Comparison of ENCODE assay signal across 1 cellular context in genomic region chr1:93078935-93079654, GRCh38.
TF ChIP-seq lines count a peak whose summit lies in the region.

MTF2 (plus strand) TSS chr1:93079283; CDS start chr1:93079527, 244 bp downstream.

TF ChIP-seq in HEK293, 187 proteins besides CTCF, POLR2A, EP300 and RAD21 (continued from another document):
- TF ChIP-seq, protein P1, sequence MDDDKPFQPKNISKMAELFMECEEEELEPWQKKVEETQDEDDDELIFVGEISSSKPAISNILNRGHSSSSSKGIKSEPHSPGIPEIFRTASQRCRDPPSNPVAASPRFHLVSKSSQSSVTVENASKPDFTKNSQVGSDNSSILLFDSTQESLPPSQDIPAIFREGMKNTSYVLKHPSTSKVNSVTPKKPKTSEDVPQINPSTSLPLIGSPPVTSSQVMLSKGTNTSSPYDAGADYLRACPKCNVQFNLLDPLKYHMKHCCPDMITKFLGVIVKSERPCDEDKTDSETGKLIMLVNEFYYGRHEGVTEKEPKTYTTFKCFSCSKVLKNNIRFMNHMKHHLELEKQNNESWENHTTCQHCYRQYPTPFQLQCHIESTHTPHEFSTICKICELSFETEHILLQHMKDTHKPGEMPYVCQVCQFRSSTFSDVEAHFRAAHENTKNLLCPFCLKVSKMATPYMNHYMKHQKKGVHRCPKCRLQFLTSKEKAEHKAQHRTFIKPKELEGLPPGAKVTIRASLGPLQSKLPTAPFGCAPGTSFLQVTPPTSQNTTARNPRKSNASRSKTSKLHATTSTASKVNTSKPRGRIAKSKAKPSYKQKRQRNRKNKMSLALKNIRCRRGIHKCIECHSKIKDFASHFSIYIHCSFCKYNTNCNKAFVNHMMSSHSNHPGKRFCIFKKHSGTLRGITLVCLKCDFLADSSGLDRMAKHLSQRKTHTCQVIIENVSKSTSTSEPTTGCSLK (tag by site-specific recombination; IDR thresholded peaks at IDR 0.05): no peak
- peak; percentile 96 for TF ChIP-seq KLF7 (tag by site-specific recombination; IDR thresholded peaks at IDR 0.05; ENCODE audit: borderline replicate concordance)
- TF ChIP-seq ATF2 (tag by site-specific recombination; IDR thresholded peaks at IDR 0.05; ENCODE audit: low read depth): no peak
- peak; percentile 100 for TF ChIP-seq ZNF660 (tag by site-specific recombination; IDR thresholded peaks at IDR 0.05)
- TF ChIP-seq PRDM4 (tag by site-specific recombination; IDR thresholded peaks at IDR 0.05): peak; percentile 92
- peak; percentile 100 for TF ChIP-seq ZNF501 (tag by site-specific recombination; IDR thresholded peaks at IDR 0.05)
- TF ChIP-seq ZNF140 (tag by site-specific recombination; IDR thresholded peaks at IDR 0.05): no peak; the same call in 1 of the 2 replicates
- TF ChIP-seq ZNF138 (tag by site-specific recombination; IDR thresholded peaks at IDR 0.05; ENCODE audit: borderline replicate concordance): no peak
- peak; percentile 37; the same call in 1 of the 2 replicates for TF ChIP-seq ZNF585B (tag by site-specific recombination; IDR thresholded peaks at IDR 0.05)
- peak; percentile 94 for TF ChIP-seq ZNF19 (tag by site-specific recombination; IDR thresholded peaks at IDR 0.05; ENCODE audit: low read depth)
- TF ChIP-seq ZSCAN23 (tag by site-specific recombination; IDR thresholded peaks at IDR 0.05): peak; percentile 100
- peak; percentile 81; the same call in 1 of the 2 replicates for TF ChIP-seq KLF10 (tag by site-specific recombination; IDR thresholded peaks at IDR 0.05)
- TF ChIP-seq ZNF223 (tag by site-specific recombination; IDR thresholded peaks at IDR 0.05): no peak; the same call in 1 of the 2 replicates
- TF ChIP-seq ZNF621 (tag by site-specific recombination; IDR thresholded peaks at IDR 0.05): no peak
- peak; percentile 99 for TF ChIP-seq PATZ1 (tag by site-specific recombination; IDR thresholded peaks at IDR 0.05)
- TF ChIP-seq, protein P2, sequence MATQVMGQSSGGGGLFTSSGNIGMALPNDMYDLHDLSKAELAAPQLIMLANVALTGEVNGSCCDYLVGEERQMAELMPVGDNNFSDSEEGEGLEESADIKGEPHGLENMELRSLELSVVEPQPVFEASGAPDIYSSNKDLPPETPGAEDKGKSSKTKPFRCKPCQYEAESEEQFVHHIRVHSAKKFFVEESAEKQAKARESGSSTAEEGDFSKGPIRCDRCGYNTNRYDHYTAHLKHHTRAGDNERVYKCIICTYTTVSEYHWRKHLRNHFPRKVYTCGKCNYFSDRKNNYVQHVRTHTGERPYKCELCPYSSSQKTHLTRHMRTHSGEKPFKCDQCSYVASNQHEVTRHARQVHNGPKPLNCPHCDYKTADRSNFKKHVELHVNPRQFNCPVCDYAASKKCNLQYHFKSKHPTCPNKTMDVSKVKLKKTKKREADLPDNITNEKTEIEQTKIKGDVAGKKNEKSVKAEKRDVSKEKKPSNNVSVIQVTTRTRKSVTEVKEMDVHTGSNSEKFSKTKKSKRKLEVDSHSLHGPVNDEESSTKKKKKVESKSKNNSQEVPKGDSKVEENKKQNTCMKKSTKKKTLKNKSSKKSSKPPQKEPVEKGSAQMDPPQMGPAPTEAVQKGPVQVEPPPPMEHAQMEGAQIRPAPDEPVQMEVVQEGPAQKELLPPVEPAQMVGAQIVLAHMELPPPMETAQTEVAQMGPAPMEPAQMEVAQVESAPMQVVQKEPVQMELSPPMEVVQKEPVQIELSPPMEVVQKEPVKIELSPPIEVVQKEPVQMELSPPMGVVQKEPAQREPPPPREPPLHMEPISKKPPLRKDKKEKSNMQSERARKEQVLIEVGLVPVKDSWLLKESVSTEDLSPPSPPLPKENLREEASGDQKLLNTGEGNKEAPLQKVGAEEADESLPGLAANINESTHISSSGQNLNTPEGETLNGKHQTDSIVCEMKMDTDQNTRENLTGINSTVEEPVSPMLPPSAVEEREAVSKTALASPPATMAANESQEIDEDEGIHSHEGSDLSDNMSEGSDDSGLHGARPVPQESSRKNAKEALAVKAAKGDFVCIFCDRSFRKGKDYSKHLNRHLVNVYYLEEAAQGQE (tag by site-specific recombination; IDR thresholded peaks at IDR 0.05): peak; percentile 82
- TF ChIP-seq, protein P3, sequence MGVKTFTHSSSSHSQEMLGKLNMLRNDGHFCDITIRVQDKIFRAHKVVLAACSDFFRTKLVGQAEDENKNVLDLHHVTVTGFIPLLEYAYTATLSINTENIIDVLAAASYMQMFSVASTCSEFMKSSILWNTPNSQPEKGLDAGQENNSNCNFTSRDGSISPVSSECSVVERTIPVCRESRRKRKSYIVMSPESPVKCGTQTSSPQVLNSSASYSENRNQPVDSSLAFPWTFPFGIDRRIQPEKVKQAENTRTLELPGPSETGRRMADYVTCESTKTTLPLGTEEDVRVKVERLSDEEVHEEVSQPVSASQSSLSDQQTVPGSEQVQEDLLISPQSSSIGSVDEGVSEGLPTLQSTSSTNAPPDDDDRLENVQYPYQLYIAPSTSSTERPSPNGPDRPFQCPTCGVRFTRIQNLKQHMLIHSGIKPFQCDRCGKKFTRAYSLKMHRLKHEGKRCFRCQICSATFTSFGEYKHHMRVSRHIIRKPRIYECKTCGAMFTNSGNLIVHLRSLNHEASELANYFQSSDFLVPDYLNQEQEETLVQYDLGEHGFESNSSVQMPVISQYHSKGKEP (tag by site-specific recombination; IDR thresholded peaks at IDR 0.05): peak; percentile 96
- TF ChIP-seq HOXD13 (CRISPR knock-in tag; IDR thresholded peaks at IDR 0.05; ENCODE audit: borderline replicate concordance): no peak
- TF ChIP-seq ZSCAN30 (tag by site-specific recombination; IDR thresholded peaks at IDR 0.05): peak; percentile 100
- TF ChIP-seq ZNF596 (tag by site-specific recombination; IDR thresholded peaks at IDR 0.05): peak; percentile 82
- TF ChIP-seq ZBTB20 (tag by site-specific recombination; IDR thresholded peaks at IDR 0.05): peak; percentile 63; the same call in 1 of the 2 replicates
- peak; percentile 91 for TF ChIP-seq ZNF843 (tag by site-specific recombination; IDR thresholded peaks at IDR 0.05)
- TF ChIP-seq ZNF513 (tag by site-specific recombination; IDR thresholded peaks at IDR 0.05): peak; percentile 70
- 0 out of 2 replicates have a peak, but pooled peaks have one; percentile 61 for TF ChIP-seq ZNF747 (tag by site-specific recombination; IDR thresholded peaks at IDR 0.05)
- peak; percentile 78 for TF ChIP-seq SP2 (tag by site-specific recombination; IDR thresholded peaks at IDR 0.05)
- TF ChIP-seq SETDB1 (IDR thresholded peaks at IDR 0.05; ENCODE audit: insufficient read length, low read length): no peak
- peak; percentile 100 for TF ChIP-seq ZNF391 (tag by site-specific recombination; IDR thresholded peaks at IDR 0.05; ENCODE audit: borderline replicate concordance, low read depth)
- peak; percentile 72 for TF ChIP-seq SCRT1 (tag by site-specific recombination; IDR thresholded peaks at IDR 0.05; ENCODE audit: borderline replicate concordance)
- TF ChIP-seq IKZF3 (tag by site-specific recombination; IDR thresholded peaks at IDR 0.05): peak; percentile 90
- TF ChIP-seq BCL11A (tag by site-specific recombination; IDR thresholded peaks at IDR 0.05; ENCODE audit: low read depth): peak; percentile 94; the same call in 1 of the 2 replicates
- TF ChIP-seq ZNF175 (tag by site-specific recombination; IDR thresholded peaks at IDR 0.05): no peak
- TF ChIP-seq, protein P4, sequence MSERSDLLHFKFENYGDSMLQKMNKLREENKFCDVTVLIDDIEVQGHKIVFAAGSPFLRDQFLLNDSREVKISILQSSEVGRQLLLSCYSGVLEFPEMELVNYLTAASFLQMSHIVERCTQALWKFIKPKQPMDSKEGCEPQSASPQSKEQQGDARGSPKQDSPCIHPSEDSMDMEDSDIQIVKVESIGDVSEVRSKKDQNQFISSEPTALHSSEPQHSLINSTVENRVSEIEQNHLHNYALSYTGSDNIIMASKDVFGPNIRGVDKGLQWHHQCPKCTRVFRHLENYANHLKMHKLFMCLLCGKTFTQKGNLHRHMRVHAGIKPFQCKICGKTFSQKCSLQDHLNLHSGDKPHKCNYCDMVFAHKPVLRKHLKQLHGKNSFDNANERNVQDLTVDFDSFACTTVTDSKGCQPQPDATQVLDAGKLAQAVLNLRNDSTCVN (tag by site-specific recombination; optimal IDR thresholded peaks at IDR 0.05): peak; percentile 94
- peak; percentile 95 for TF ChIP-seq ZNF629 (tag by site-specific recombination; IDR thresholded peaks at IDR 0.05)
- TF ChIP-seq SCRT2 (tag by site-specific recombination; IDR thresholded peaks at IDR 0.05): peak; percentile 78
